Comparison of ENCODE assay signal across 9 cellular contexts in the genomic region with DNA sequence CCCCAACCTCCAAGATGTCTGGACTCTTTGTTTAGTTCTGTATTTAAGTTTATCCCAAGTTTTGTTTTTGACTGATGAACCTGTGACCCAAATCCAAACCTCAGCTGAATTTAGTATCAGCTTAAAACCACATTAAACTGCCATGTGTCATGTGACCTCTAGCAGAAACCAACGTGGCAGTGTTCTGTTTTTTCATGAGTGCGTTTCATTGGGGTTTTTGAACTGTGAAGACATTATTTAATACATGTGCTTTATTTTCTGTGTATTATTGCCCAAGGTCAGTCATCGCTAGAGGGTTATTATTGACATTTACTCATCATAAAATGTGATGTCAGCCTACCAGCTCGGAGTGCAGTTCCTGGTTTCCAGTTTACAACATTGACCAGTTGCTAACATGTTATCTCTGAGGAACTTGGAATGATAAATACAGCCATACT. TPM values are rescaled to one million over a fixed set of nuclear protein-coding genes. Genes with fewer than 3 reads are reported as not detected.
DNase-seq lines count a peak whose midpoint lies in the region; ATAC-seq and TF ChIP-seq lines count a peak whose summit lies in the region.
"Had no signal": no experiment of that assay in that cellular context is flagged by ENCODE, and none has a peak within 500 bp of the region (broad histone marks: within the 10 kb centered on the region; RNA-seq: fewer than 3 reads in every experiment).

No MANE protein-coding gene starts in this region.

- no peak for DNase-seq in CD4-positive, alpha-beta T cell
- DNase-seq in brain microvascular endothelial cell: peak; percentile 77
- DNase-seq in nephron progenitor cell: no peak
- no peak for DNase-seq in COLO829 (ENCODE audit: low spot score)
- no peak for DNase-seq in activated CD4-positive, alpha-beta T cell treated with anti-CD3 and anti-CD28 coated beads, Interleukin-2, amount 50 U/mL, for 4 hours
- DNase-seq in NCI-H524 (lab: John Stamatoyannopoulos, UW): no peak
- DNase-seq: stimulated activated CD4-positive, alpha-beta T cell treated with anti-CD3 and anti-CD28 coated beads, Interleukin-2, amount 100 ng/mL, for 48 hours had no signal

- H3K9me2 ChIP-seq in Loucy (replicated peaks; ENCODE audit: low read depth, low read length): no peaks in the 10 kb centered on the region

- no peaks in the 10 kb centered on the region for H3K36me3 Mint-ChIP-seq in CD4-positive, alpha-beta T cell (ENCODE audit: low read depth)
- peaks cover 25% of the 10 kb centered on the region for H3K36me3 Mint-ChIP-seq in nephron progenitor cell (ENCODE audit: low read depth)

- peak overlapping the region; percentile 18 for H3K4me2 ChIP-seq in Loucy (ENCODE audit: low read depth, low read length, poor library complexity, severe bottlenecking)

- no peaks in the 10 kb centered on the region for H3K9me3 Mint-ChIP-seq in CD4-positive, alpha-beta T cell
- H3K9me3 Mint-ChIP-seq in nephron progenitor cell: no peaks in the 10 kb centered on the region

- H3K4me1 Mint-ChIP-seq in CD4-positive, alpha-beta T cell (ENCODE audit: low read depth): peaks cover 25% of the 10 kb centered on the region
- peaks cover 29% of the 10 kb centered on the region for H3K4me1 Mint-ChIP-seq in nephron progenitor cell

- H3F3A ChIP-seq in Loucy (ENCODE audit: low read depth): no peaks in the 10 kb centered on the region

- in situ Hi-C loops in brain microvascular endothelial cell (cut with HindIII; ENCODE audit: low pct_ligation_motif_present, low sequenced_read_pairs): no loop called here

- intact Hi-C loops in CD4-positive, alpha-beta T cell (cut with DNase I, micrococcal nuclease): no loop called here

- no peaks in the 10 kb centered on the region for H3K79me2 ChIP-seq in Loucy (ENCODE audit: insufficient read depth, low read length)

- H3K27me3 ChIP-seq in CD4-positive, alpha-beta T cell (ENCODE audit: control insufficient read depth, insufficient read depth, low read length): peaks cover 72% of the 10 kb centered on the region
- H3K27me3 ChIP-seq in Loucy (ENCODE audit: insufficient read depth, low read length, poor library complexity, severe bottlenecking) (peaks cover 21% of the 10 kb centered on the region), brain microvascular endothelial cell (replicated peaks) (no peaks in the 10 kb centered on the region)

- no peak for TF ChIP-seq CTCF in CD4-positive, alpha-beta T cell (IDR thresholded peaks at IDR 0.05)
- TF ChIP-seq CTCF in Loucy (conservative IDR thresholded peaks at IDR 0.05; ENCODE audit: low read length) (no peak), brain microvascular endothelial cell (IDR thresholded peaks at IDR 0.05; ENCODE audit: low read depth, low read length, missing control alignments) (no peak), nephron progenitor cell (IDR thresholded peaks at IDR 0.05) (no peak)

- H3K27me3 Mint-ChIP-seq in CD4-positive, alpha-beta T cell: peaks cover 89% of the 10 kb centered on the region
- H3K27me3 Mint-ChIP-seq in nephron progenitor cell (ENCODE audit: low read depth, poor library complexity): peaks cover 18% of the 10 kb centered on the region

- H3K27ac ChIP-seq in CD4-positive, alpha-beta T cell (ENCODE audit: low read depth, low read length): no peak overlapping the region
- H3K27ac ChIP-seq in brain microvascular endothelial cell: peak overlapping the region; percentile 96

- H4K20me1 ChIP-seq in Loucy (ENCODE audit: insufficient read depth, low read length, poor library complexity, severe bottlenecking): no peaks in the 10 kb centered on the region

- no peak for ATAC-seq in CD4-positive, alpha-beta T cell (ENCODE audit: poor library complexity)
- ATAC-seq in HG03521 (IDR thresholded peaks at IDR 0.05; ENCODE audit: unreplicated experiment): no peak

- no peaks in the 10 kb centered on the region for H3K36me3 ChIP-seq in Loucy (ENCODE audit: insufficient read depth, low read length)
- peaks cover 9% of the 10 kb centered on the region for H3K36me3 ChIP-seq in brain microvascular endothelial cell (replicated peaks)

- CTCF ChIA-PET in CD4-positive, alpha-beta T cell (lab: Charles Lee): no interaction called here

- no peaks in the 10 kb centered on the region for H3K9me3 ChIP-seq in CD4-positive, alpha-beta T cell (ENCODE audit: control insufficient read depth, low read length)
- no peaks in the 10 kb centered on the region for H3K9me3 ChIP-seq in Loucy (ENCODE audit: insufficient read depth, low read depth, low read length)

- H3K27ac Mint-ChIP-seq in CD4-positive, alpha-beta T cell: no peak overlapping the region
- H3K27ac Mint-ChIP-seq in nephron progenitor cell: no peak overlapping the region

- peak overlapping the region; percentile 56 for H3K4me3 Mint-ChIP-seq in CD4-positive, alpha-beta T cell
- H3K4me3 Mint-ChIP-seq in nephron progenitor cell: peak overlapping the region; percentile 84

- H3K9ac ChIP-seq in Loucy (ENCODE audit: low read depth, low read length, poor library complexity, severe bottlenecking): no peak overlapping the region

- H2AFZ ChIP-seq in Loucy (ENCODE audit: low read length): no peak overlapping the region

- POLR2A ChIA-PET in CD4-positive, alpha-beta T cell (lab: Charles Lee): no interaction called here

- H3K4me3 ChIP-seq in Loucy (ENCODE audit: low read length, poor library complexity, severe bottlenecking): no peak overlapping the region
- no peak overlapping the region for H3K4me3 ChIP-seq in brain microvascular endothelial cell (ENCODE audit: low read depth, low read length)

- peaks cover 9% of the 10 kb centered on the region for H3K4me1 ChIP-seq in Loucy (ENCODE audit: insufficient read depth, low read length, poor library complexity, severe bottlenecking)

RNA-seq across cellular contexts. Expression of a gene that starts 1.8 kb away (rescaled TPM):
- not detected for total RNA-seq in CD4-positive, alpha-beta T cell

RNA-seq across cellular contexts. Expression of a gene that starts 9.3 kb away (rescaled TPM):
- total RNA-seq in CD4-positive, alpha-beta T cell: 1 to 10 TPM; 3.6 TPM
